Comparison of ENCODE assay signal across 1 cellular context in genomic region chr22:24555496-24556253, GRCh38.
A peak's percentile ranks its signal among the peaks of the same experiment; 100 is the strongest.
TF ChIP-seq lines count a peak whose summit lies in the region.

TSS of gene SNRPD3 (plus strand) at chr22:24555999. CDS start at chr22:24557675, 1,676 bp downstream.

TF ChIP-seq in HepG2, 621 proteins besides CTCF, POLR2A, EP300 and RAD21 (continued from another document and continues in another):
- TF ChIP-seq, protein P1, sequence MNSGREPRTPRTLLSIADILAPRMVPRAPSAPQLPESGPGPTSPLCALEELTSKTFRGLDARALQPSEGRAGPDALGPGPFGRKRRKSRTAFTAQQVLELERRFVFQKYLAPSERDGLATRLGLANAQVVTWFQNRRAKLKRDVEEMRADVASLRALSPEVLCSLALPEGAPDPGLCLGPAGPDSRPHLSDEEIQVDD (CRISPR knock-in tag; IDR thresholded peaks at IDR 0.05; ENCODE audit: borderline replicate concordance) = no peak
- TF ChIP-seq NFATC3 (CRISPR knock-in tag; IDR thresholded peaks at IDR 0.05) = peak; percentile 95; the same call in 1 of the 2 replicates
- no peak; the same call in 1 of the 2 replicates for TF ChIP-seq FLYWCH1 (CRISPR knock-in tag; IDR thresholded peaks at IDR 0.05)
- TF ChIP-seq SAFB2 (CRISPR knock-in tag; IDR thresholded peaks at IDR 0.05; ENCODE audit: borderline replicate concordance, low read depth) = peak; percentile 85; the same call in 1 of the 2 replicates
- TF ChIP-seq, protein P2, sequence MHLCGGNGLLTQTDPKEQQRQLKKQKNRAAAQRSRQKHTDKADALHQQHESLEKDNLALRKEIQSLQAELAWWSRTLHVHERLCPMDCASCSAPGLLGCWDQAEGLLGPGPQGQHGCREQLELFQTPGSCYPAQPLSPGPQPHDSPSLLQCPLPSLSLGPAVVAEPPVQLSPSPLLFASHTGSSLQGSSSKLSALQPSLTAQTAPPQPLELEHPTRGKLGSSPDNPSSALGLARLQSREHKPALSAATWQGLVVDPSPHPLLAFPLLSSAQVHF (CRISPR knock-in tag; IDR thresholded peaks at IDR 0.05) = no peak
- peak; percentile 27; the same call in 1 of the 2 replicates for TF ChIP-seq ZBTB4 (CRISPR knock-in tag; IDR thresholded peaks at IDR 0.05; ENCODE audit: borderline replicate concordance)
- no peak for TF ChIP-seq SP1 (IDR thresholded peaks at IDR 0.05)
- TF ChIP-seq SP1 (CRISPR knock-in tag; IDR thresholded peaks at IDR 0.05) = peak; percentile 96
- peak; percentile 82; the same call in 1 of the 2 replicates for TF ChIP-seq MYNN (CRISPR knock-in tag; IDR thresholded peaks at IDR 0.05; ENCODE audit: low read depth)
- TF ChIP-seq ZBED4 (CRISPR knock-in tag; IDR thresholded peaks at IDR 0.05; ENCODE audit: borderline replicate concordance) = peak; percentile 89
- TF ChIP-seq XBP1 (CRISPR knock-in tag; IDR thresholded peaks at IDR 0.05) = 0 out of 2 replicates have a peak, but pooled peaks have one; percentile 61
- TF ChIP-seq JUND (CRISPR knock-in tag; IDR thresholded peaks at IDR 0.05) = peak; percentile 62; the same call in 1 of the 2 replicates
- no peak for TF ChIP-seq SKIL (CRISPR knock-in tag; IDR thresholded peaks at IDR 0.05; ENCODE audit: borderline replicate concordance)
- peak; percentile 83 for TF ChIP-seq PHF21A (CRISPR knock-in tag; IDR thresholded peaks at IDR 0.05)
- TF ChIP-seq ZNF124 (CRISPR knock-in tag; IDR thresholded peaks at IDR 0.05) = peak; percentile 75; the same call in 1 of the 2 replicates
- 0 out of 2 replicates have a peak, but pooled peaks have one; percentile 31 for TF ChIP-seq ZBTB42 (CRISPR knock-in tag; IDR thresholded peaks at IDR 0.05)
- TF ChIP-seq DNMT3B (CRISPR knock-in tag; conservative IDR thresholded peaks at IDR 0.05) = peak; percentile 78; the same call in 1 of the 2 replicates
- no peak for TF ChIP-seq NR0B2 (CRISPR knock-in tag; IDR thresholded peaks at IDR 0.05)
- TF ChIP-seq PTBP1 (IDR thresholded peaks at IDR 0.05; ENCODE audit: low read depth, low read length, poor library complexity, severe bottlenecking) = peak; percentile 35
- no peak for TF ChIP-seq MLXIP (CRISPR knock-in tag; IDR thresholded peaks at IDR 0.05; ENCODE audit: borderline replicate concordance)
- TF ChIP-seq SUZ12 (IDR thresholded peaks at IDR 0.05; ENCODE audit: low read depth, low read length) = peak; percentile 47; the same call in 1 of the 2 replicates
- TF ChIP-seq GATAD2A (CRISPR knock-in tag; IDR thresholded peaks at IDR 0.05) = peak; percentile 77; the same call in 1 of the 2 replicates
- TF ChIP-seq, protein P3, sequence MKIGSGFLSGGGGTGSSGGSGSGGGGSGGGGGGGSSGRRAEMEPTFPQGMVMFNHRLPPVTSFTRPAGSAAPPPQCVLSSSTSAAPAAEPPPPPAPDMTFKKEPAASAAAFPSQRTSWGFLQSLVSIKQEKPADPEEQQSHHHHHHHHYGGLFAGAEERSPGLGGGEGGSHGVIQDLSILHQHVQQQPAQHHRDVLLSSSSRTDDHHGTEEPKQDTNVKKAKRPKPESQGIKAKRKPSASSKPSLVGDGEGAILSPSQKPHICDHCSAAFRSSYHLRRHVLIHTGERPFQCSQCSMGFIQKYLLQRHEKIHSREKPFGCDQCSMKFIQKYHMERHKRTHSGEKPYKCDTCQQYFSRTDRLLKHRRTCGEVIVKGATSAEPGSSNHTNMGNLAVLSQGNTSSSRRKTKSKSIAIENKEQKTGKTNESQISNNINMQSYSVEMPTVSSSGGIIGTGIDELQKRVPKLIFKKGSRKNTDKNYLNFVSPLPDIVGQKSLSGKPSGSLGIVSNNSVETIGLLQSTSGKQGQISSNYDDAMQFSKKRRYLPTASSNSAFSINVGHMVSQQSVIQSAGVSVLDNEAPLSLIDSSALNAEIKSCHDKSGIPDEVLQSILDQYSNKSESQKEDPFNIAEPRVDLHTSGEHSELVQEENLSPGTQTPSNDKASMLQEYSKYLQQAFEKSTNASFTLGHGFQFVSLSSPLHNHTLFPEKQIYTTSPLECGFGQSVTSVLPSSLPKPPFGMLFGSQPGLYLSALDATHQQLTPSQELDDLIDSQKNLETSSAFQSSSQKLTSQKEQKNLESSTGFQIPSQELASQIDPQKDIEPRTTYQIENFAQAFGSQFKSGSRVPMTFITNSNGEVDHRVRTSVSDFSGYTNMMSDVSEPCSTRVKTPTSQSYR (CRISPR knock-in tag; IDR thresholded peaks at IDR 0.05; ENCODE audit: borderline replicate concordance) = 0 out of 2 replicates have a peak, but pooled peaks have one; percentile 32
- TF ChIP-seq ZSCAN29 (CRISPR knock-in tag; conservative IDR thresholded peaks at IDR 0.05) = peak; percentile 79; the same call in 1 of the 2 replicates
- TF ChIP-seq BCL3 (CRISPR knock-in tag; IDR thresholded peaks at IDR 0.05) = no peak; the same call in none of the 2 replicates
- TF ChIP-seq ZNF354B (CRISPR knock-in tag; IDR thresholded peaks at IDR 0.05) = no peak
- peak; percentile 89 for TF ChIP-seq ZNF335 (CRISPR knock-in tag; IDR thresholded peaks at IDR 0.05)
- peak; percentile 79; the same call in 1 of the 2 replicates for TF ChIP-seq ZNF446 (CRISPR knock-in tag; IDR thresholded peaks at IDR 0.05)
- TF ChIP-seq, protein P4, sequence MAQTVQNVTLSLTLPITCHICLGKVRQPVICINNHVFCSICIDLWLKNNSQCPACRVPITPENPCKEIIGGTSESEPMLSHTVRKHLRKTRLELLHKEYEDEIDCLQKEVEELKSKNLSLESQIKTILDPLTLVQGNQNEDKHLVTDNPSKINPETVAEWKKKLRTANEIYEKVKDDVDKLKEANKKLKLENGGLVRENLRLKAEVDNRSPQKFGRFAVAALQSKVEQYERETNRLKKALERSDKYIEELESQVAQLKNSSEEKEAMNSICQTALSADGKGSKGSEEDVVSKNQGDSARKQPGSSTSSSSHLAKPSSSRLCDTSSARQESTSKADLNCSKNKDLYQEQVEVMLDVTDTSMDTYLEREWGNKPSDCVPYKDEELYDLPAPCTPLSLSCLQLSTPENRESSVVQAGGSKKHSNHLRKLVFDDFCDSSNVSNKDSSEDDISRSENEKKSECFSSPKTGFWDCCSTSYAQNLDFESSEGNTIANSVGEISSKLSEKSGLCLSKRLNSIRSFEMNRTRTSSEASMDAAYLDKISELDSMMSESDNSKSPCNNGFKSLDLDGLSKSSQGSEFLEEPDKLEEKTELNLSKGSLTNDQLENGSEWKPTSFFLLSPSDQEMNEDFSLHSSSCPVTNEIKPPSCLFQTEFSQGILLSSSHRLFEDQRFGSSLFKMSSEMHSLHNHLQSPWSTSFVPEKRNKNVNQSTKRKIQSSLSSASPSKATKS (CRISPR knock-in tag; IDR thresholded peaks at IDR 0.05) = peak; percentile 67; the same call in 1 of the 2 replicates
- TF ChIP-seq CHD4 (IDR thresholded peaks at IDR 0.05; ENCODE audit: borderline replicate concordance, low read length) = peak; percentile 47; the same call in 1 of the 2 replicates
- TF ChIP-seq NFE2L2 (IDR thresholded peaks at IDR 0.05; ENCODE audit: low read length) = no peak
- TF ChIP-seq MED1 (CRISPR knock-in tag; IDR thresholded peaks at IDR 0.05) = peak; percentile 91
- TF ChIP-seq HCFC1 (IDR thresholded peaks at IDR 0.05; ENCODE audit: low read depth, low read length) = peak; percentile 73; the same call in 1 of the 2 replicates
